Comparison of ENCODE assay signal across 11 cellular contexts in the genomic region with DNA sequence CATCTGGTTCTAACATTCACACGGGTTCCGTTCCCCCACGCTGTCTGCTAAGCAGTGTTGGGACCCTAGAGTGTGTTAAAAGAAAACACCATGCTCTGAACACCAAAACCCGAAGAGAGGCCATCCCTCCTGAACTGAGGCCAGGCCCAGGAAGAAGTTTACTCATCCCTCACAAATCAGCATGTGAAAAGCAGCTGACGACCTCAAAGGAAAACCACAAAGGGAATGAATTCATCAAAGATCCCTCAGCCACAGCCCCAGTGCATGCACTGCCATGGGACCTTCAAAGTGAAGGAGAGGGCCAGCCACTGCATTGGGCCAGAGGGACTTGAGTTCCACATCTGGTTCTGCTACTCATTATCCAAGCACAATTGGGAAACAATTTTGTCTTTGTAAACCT. TPM values are rescaled to one million over a fixed set of nuclear protein-coding genes. Genes with fewer than 3 reads are reported as not detected.
DNase-seq lines count a peak whose midpoint lies in the region; ATAC-seq, FAIRE-seq and TF ChIP-seq lines count a peak whose summit lies in the region.
"Had no signal": no experiment of that assay in that cellular context is flagged by ENCODE, and none has a peak within 500 bp of the region (broad histone marks: within the 10 kb centered on the region; RNA-seq: fewer than 3 reads in every experiment).

No MANE protein-coding gene starts in this region.

- H3F3A ChIP-seq in PC-3 (ENCODE audit: low read length, unreplicated experiment), result no peaks in the 10 kb centered on the region

- H4K20me1 ChIP-seq in PC-3 (ENCODE audit: low read length), result no peaks in the 10 kb centered on the region

- H3K4me1 ChIP-seq in right atrium auricular region, result no peaks in the 10 kb centered on the region
- peaks cover 45% of the 10 kb centered on the region for H3K4me1 ChIP-seq in PC-3 (ENCODE audit: insufficient read depth, low read length)
- peaks cover 0 to 23% (median 7%) of the 10 kb centered on the region in 4 donors for H3K4me1 ChIP-seq in right lobe of liver

- ATAC-seq in Right ventricle myocardium superior (ENCODE audit: poor library complexity) (no peak), PC-3 (peak; percentile 43), right lobe of liver (no peak)

- 68% methylated on average over 3 of the region's 5 CpGs for WGBS in right lobe of liver (ENCODE audit: insufficient coverage, low coverage, low lambda C conversion rate, missing lambda C conversion rate)

- CTCF ChIA-PET in PC-3 (lab: Charles Lee), result interaction anchor here (0.5 kb wide), 1 partner anchor 231 kb away, joined by 4 read pairs; no protein-coding TSS in a partner anchor

- no peak for FAIRE-seq in urothelium cell line (lab: Jason Lieb, UNC)
- FAIRE-seq: TTC549 had no signal

- TF ChIP-seq CTCF in right atrium auricular region (IDR thresholded peaks at IDR 0.05) (no peak), PC-3 (conservative IDR thresholded peaks at IDR 0.05; ENCODE audit: low read depth, low read length) (no peak), fibroblast of mammary gland (conservative IDR thresholded peaks at IDR 0.05; ENCODE audit: control insufficient read depth, insufficient read depth, low read depth, low read length) (no peak), right lobe of liver (IDR thresholded peaks at IDR 0.05) (no peak)

- intact Hi-C loops in Right ventricle myocardium superior (cut with DNase I), result no loop called here
- intact Hi-C loops in PC-3 (cut with micrococcal nuclease), result no loop called here
- intact Hi-C loops in right lobe of liver (cut with DNase I), result no loop called here

- no peak for TF ChIP-seq POLR2A in right lobe of liver (IDR thresholded peaks at IDR 0.05)

- no peaks in the 10 kb centered on the region for H3K27me3 ChIP-seq in right atrium auricular region
- no peaks in the 10 kb centered on the region for H3K27me3 ChIP-seq in PC-3 (ENCODE audit: low read length)
- no peaks in the 10 kb centered on the region for H3K27me3 ChIP-seq in right lobe of liver

- DNase-seq in right atrium auricular region (ENCODE audit: low spot score) (peak; percentile 49), Right ventricle myocardium superior (no peak), PC-3 (peak; percentile 83), fibroblast of mammary gland (ENCODE audit: low read depth) (peak; percentile 93), urothelium cell line (ENCODE audit: low spot score) (peak; percentile 61), right lobe of liver (no peak), NCI-H187 (lab: John Stamatoyannopoulos, UW) (no peak), CD1c-positive myeloid dendritic cell (ENCODE audit: extremely low spot score) (no peak)
- DNase-seq: activated gamma-delta T cell; CD8-positive, alpha-beta memory T cell had no signal

- H3K27ac ChIP-seq in right atrium auricular region (no peak overlapping the region), PC-3 (ENCODE audit: low read length) (peak overlapping the region; percentile 9), right lobe of liver (no peak overlapping the region)

- peak overlapping the region; percentile 7; the same call in 1 of the 2 replicates for H3K4me2 ChIP-seq in PC-3 (ENCODE audit: low read length)

- POLR2A ChIA-PET in PC-3 (lab: Charles Lee; ENCODE audit: unreplicated experiment), result interaction anchor here (1.0 kb wide), 1 partner anchor 387 kb away, joined by 4 read pairs; no protein-coding TSS in a partner anchor

- no peak overlapping the region for H3K4me3 ChIP-seq in right atrium auricular region
- H3K4me3 ChIP-seq in PC-3 (ENCODE audit: low read length), result no peak overlapping the region
- H3K4me3 ChIP-seq in fibroblast of mammary gland (ENCODE audit: control insufficient read depth, low read depth, low read length), result no peak overlapping the region
- no peak overlapping the region for H3K4me3 ChIP-seq in right lobe of liver

- no peak overlapping the region for H3K9ac ChIP-seq in PC-3 (ENCODE audit: low read length)

- H3K36me3 ChIP-seq in right atrium auricular region (no peaks in the 10 kb centered on the region), PC-3 (ENCODE audit: low read depth, low read length) (no peaks in the 10 kb centered on the region), right lobe of liver (no peaks in the 10 kb centered on the region)

- H2AFZ ChIP-seq in PC-3 (ENCODE audit: low read length), result 0 out of 2 replicates have a peak overlapping the region, but pooled peaks have one; percentile 4

- H3K9me3 ChIP-seq in right atrium auricular region (no peaks in the 10 kb centered on the region), PC-3 (ENCODE audit: low read length) (no peaks in the 10 kb centered on the region), right lobe of liver (no peaks in the 10 kb centered on the region)

- H3K9me2 ChIP-seq in PC-3 (replicated peaks; ENCODE audit: low read length), result no peaks in the 10 kb centered on the region

- BruUV-seq in PC-3 (replicated peaks; lab: Mats Ljungman, UMichigan), result no TSS peak

- H3K79me2 ChIP-seq in PC-3 (ENCODE audit: low read length), result no peaks in the 10 kb centered on the region

RNA-seq across cellular contexts. Expression of gene PSEN2, which starts 7.0 kb away (rescaled TPM):
- 10 to 100 TPM; 22.6 to 23.3 TPM for total RNA-seq in right atrium auricular region
- total RNA-seq in Right ventricle myocardium superior, result 19.8 TPM
- total RNA-seq in PC-3 (2014; rRNA removed), result 85.3 and 103 TPM in 2 replicates
- 10 to 100 TPM; 11.8 to 22.7 (median 15.7) TPM for total RNA-seq in right lobe of liver

Comparison
In these comparisons a context has a peak if more than half of its experiments do, and no peak if none do; other contexts are left out.
1. DNase-seq: peak in right atrium auricular region (single experiment), PC-3 (single experiment), fibroblast of mammary gland (single experiment) and urothelium cell line (single experiment); none in Right ventricle myocardium superior (single experiment), right lobe of liver (0 of 3), NCI-H187 (0 of 2) and CD1c-positive myeloid dendritic cell (single experiment).